Comparison of ENCODE assay signal across 8 cellular contexts in the genomic region with DNA sequence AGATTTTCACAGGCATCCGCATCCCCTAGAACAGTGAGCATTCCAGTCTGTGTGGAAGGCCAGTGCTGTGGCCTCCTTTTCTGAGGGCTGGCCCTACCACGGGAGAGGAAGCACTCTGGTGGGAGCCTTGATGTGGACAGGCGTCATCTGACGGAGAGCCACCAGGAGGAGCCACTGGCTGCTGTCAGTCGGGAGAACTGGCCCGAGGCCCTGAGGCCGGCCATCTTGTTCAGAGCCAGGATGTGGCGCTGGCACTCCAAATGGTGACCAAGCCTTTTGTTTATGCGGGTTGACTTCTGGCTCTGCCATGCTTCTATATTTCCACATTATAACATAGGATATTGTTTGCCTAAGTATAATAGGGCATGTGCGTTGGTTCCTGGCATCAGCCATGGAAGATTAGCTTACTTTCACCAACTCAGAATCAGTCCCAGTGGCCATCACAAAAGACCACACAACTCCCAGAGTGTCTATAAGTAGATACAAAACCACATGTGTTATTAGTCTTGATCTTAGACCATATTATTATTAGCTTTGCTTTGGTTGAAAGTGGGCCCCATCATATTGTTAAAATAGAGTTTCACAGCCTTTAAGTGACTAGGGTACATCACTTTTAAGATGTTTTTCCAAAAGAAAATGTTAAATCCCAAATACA.
A peak's percentile ranks its signal among the peaks of the same experiment; 100 is the strongest.
DNase-seq lines count a peak whose midpoint lies in the region; ATAC-seq lines count a peak whose summit lies in the region.

No MANE protein-coding gene starts in this region.

- peak; percentile 56 for DNase-seq in D341Med (ENCODE audit: low spot score)
- DNase-seq in HCEC 1CT, result peak; percentile 15
- peak; percentile 70 for DNase-seq in UCSD-AML1 (lab: John Stamatoyannopoulos, UW; ENCODE audit: unreplicated experiment)
- peak; percentile 60 for DNase-seq in iPS-NIHi11 (ENCODE audit: low spot score)
- no peak for DNase-seq in T1000 (lab: John Stamatoyannopoulos, UW)
- no peak for DNase-seq in DMS153 (lab: John Stamatoyannopoulos, UW)
- DNase-seq in effector CD4-positive, alpha-beta T cell, result no peak

- no peak for ATAC-seq in GM18517 (IDR thresholded peaks at IDR 0.05; ENCODE audit: unreplicated experiment)

Comparison
In these comparisons a context has a peak if more than half of its experiments do, and no peak if none do; other contexts are left out.
1. DNase-seq: peak in D341Med (single experiment), HCEC 1CT (single experiment), UCSD-AML1 (single experiment) and iPS-NIHi11 (single experiment); none in T1000 (single experiment), DMS153 (single experiment) and effector CD4-positive, alpha-beta T cell (single experiment).